12 cellular contexts compared by ENCODE assay signal in genomic region chr12:182381-182883, GRCh38. TPM values are rescaled to one million over a fixed set of nuclear protein-coding genes. Genes with fewer than 3 reads are reported as not detected.
A peak's percentile ranks its signal among the peaks of the same experiment; 100 is the strongest.
DNase-seq lines count a peak whose midpoint lies in the region; ATAC-seq lines count a peak whose summit lies in the region.
"Had no signal": no experiment of that assay in that cellular context is flagged by ENCODE, and none has a peak within 500 bp of the region (broad histone marks: within the 10 kb centered on the region; RNA-seq: fewer than 3 reads in every experiment).

No MANE protein-coding gene starts in this region.

- peak overlapping the region; percentile 68 for H3K27ac ChIP-seq in mesenchymal stem cell (ENCODE audit: low read length, poor library complexity, severe bottlenecking)

- in situ Hi-C loops in Caki2 (cut with HindIII; ENCODE audit: low pct_unique_long_range_greater_than_20kb, low sequenced_read_pairs), result no loop called here

- no peaks in the 10 kb centered on the region for H3K9me3 Mint-ChIP-seq in activated naive CD4-positive, alpha-beta T cell treated with anti-CD3 and anti-CD28 coated beads for 36 hours

- peak; percentile 27 for DNase-seq in Caki2 (ENCODE audit: low read depth)
- DNase-seq in M059J (ENCODE audit: low read depth), result peak; percentile 79
- peak; percentile 58 for DNase-seq in brain pericyte (ENCODE audit: low read depth, low spot score)
- DNase-seq in mesenchymal stem cell, result peak; percentile 83
- DNase-seq in activated naive CD4-positive, alpha-beta T cell treated with anti-CD3 and anti-CD28 coated beads for 36 hours, result no peak
- no peak for DNase-seq in NCI-H1436 treated with DMSO at 0.1 percent for 48 hours (lab: John Stamatoyannopoulos, UW)
- DNase-seq: Calu3, cortex of kidney, GOT3, NCI-H2107 had no signal

- CTCF ChIA-PET in activated naive CD4-positive, alpha-beta T cell treated with anti-CD3 and anti-CD28 coated beads for 36 hours (lab: Charles Lee), result no interaction called here

- no peaks in the 10 kb centered on the region for H3K4me1 Mint-ChIP-seq in activated naive CD4-positive, alpha-beta T cell treated with anti-CD3 and anti-CD28 coated beads for 36 hours (ENCODE audit: low read depth)

- H4K91ac ChIP-seq in mesenchymal stem cell (ENCODE audit: low read length), result peak overlapping the region; percentile 94

- peak overlapping the region; percentile 73 to 80 for H3K18ac ChIP-seq in mesenchymal stem cell (ENCODE audit: low read depth in 1 of 2, low read length in 2 of 2)

- H3K4me1 ChIP-seq in mesenchymal stem cell (ENCODE audit: control insufficient read depth, insufficient read depth, low read depth, low read length), result peaks cover 49% of the 10 kb centered on the region

- peaks cover 4% of the 10 kb centered on the region for H3K27me3 Mint-ChIP-seq in activated naive CD4-positive, alpha-beta T cell treated with anti-CD3 and anti-CD28 coated beads for 36 hours (ENCODE audit: low read depth)

- ATAC-seq in HG03378 (IDR thresholded peaks at IDR 0.05; ENCODE audit: unreplicated experiment) (no peak), GM21526 (IDR thresholded peaks at IDR 0.05; ENCODE audit: low FRiP score, unreplicated experiment) (no peak)

- peak overlapping the region; percentile 26 for H2BK15ac ChIP-seq in mesenchymal stem cell (ENCODE audit: low read depth, poor library complexity, severe bottlenecking)

- intact Hi-C loops in activated naive CD4-positive, alpha-beta T cell treated with anti-CD3 and anti-CD28 coated beads for 36 hours (cut with micrococcal nuclease), result no loop called here

- H3K14ac ChIP-seq in mesenchymal stem cell (ENCODE audit: low read length in 2 of 2), result peak overlapping the region in 1 of 2 experiments; percentile 80

- H3K9me3 ChIP-seq in mesenchymal stem cell (ENCODE audit: control insufficient read depth, low read length), result no peaks in the 10 kb centered on the region

- H3K36me3 Mint-ChIP-seq in activated naive CD4-positive, alpha-beta T cell treated with anti-CD3 and anti-CD28 coated beads for 36 hours (ENCODE audit: low read depth), result no peaks in the 10 kb centered on the region

- peak overlapping the region; percentile 4 for H2BK5ac ChIP-seq in mesenchymal stem cell (ENCODE audit: low read depth, low read length, poor library complexity, severe bottlenecking)

- H3K27ac Mint-ChIP-seq in activated naive CD4-positive, alpha-beta T cell treated with anti-CD3 and anti-CD28 coated beads for 36 hours, result no peak overlapping the region

- H3K4me2 ChIP-seq in mesenchymal stem cell (ENCODE audit: low read length, poor library complexity, severe bottlenecking), result no peak overlapping the region

- H2BK12ac ChIP-seq in mesenchymal stem cell (ENCODE audit: low read length in 2 of 2), result peak overlapping the region; percentile 38 to 64

- no peaks in the 10 kb centered on the region for H3K79me1 ChIP-seq in mesenchymal stem cell (replicated peaks; ENCODE audit: low read length, poor library complexity, severe bottlenecking)

- H4K8ac ChIP-seq in mesenchymal stem cell (ENCODE audit: low read length), result peak overlapping the region; percentile 70

- peaks cover 0 to 14% of the 10 kb centered on the region in 2 experiments for H3K27me3 ChIP-seq in mesenchymal stem cell (ENCODE audit: control insufficient read depth in 1 of 2, insufficient read depth in 1 of 2, low read length in 2 of 2)

- peak overlapping the region; percentile 44 for H3K9ac ChIP-seq in mesenchymal stem cell (ENCODE audit: low read length)

- no peak overlapping the region for H3K4me3 Mint-ChIP-seq in activated naive CD4-positive, alpha-beta T cell treated with anti-CD3 and anti-CD28 coated beads for 36 hours

- no peaks in the 10 kb centered on the region for H3K36me3 ChIP-seq in mesenchymal stem cell (ENCODE audit: control insufficient read depth in 1 of 2, insufficient read depth in 2 of 2, low read depth in 1 of 2, low read length in 2 of 2)

- peak overlapping the region; percentile 2 for H2BK120ac ChIP-seq in mesenchymal stem cell (ENCODE audit: low read depth, low read length)

- 25% methylated on average over 9 of the region's 10 CpGs for WGBS in mesenchymal stem cell

- H3K4me3 ChIP-seq in mesenchymal stem cell (ENCODE audit: insufficient read depth in 1 of 2, low read depth in 1 of 2, low read length in 2 of 2), result no peak overlapping the region

- peak overlapping the region; percentile 51 for H2AK5ac ChIP-seq in mesenchymal stem cell (ENCODE audit: low read length, severe bottlenecking)

- peak overlapping the region in 1 of 2 experiments; percentile 43 for H3K23ac ChIP-seq in mesenchymal stem cell (ENCODE audit: low read length in 2 of 2)

- H3K4ac ChIP-seq in mesenchymal stem cell (ENCODE audit: low read depth in 1 of 2, low read length in 2 of 2), result peak overlapping the region; percentile 4 to 17

- peak overlapping the region; percentile 29 for H2AFZ ChIP-seq in mesenchymal stem cell (ENCODE audit: low read depth, low read length)

RNA-seq across cellular contexts. Expression of gene SLC6A12, which starts 31.5 kb away (rescaled TPM):
- total RNA-seq in Caki2 (2014; rRNA removed; shearing (Covaris generic); ENCODE audit: low replicate concordance), result 0.95 TPM in 1 of 2 replicates, not detected in the other
- total RNA-seq in M059J (2014; rRNA removed; shearing (Covaris generic)), result not detected in 2 replicates
- 0.10 TPM for polyA plus RNA-seq in mesenchymal stem cell (2013, experiment 1 of 2)
- polyA plus RNA-seq in mesenchymal stem cell (2013, experiment 2 of 2), result 0.08 TPM
- total RNA-seq in activated naive CD4-positive, alpha-beta T cell treated with anti-CD3 and anti-CD28 coated beads for 36 hours, result under 1 TPM in 1 of 2 experiments, not detected in 1; 0.21 TPM

Comparison
In these comparisons a context has a peak if more than half of its experiments do, and no peak if none do; other contexts are left out.
1. DNase-seq: peak in Caki2 (single experiment), M059J (single experiment), brain pericyte (single experiment) and mesenchymal stem cell (single experiment); none in activated naive CD4-positive, alpha-beta T cell treated with anti-CD3 and anti-CD28 coated beads for 36 hours (single experiment) and NCI-H1436 treated with DMSO at 0.1 percent for 48 hours (single experiment).